Comparison of ENCODE assay signal across 1 cellular context in the genomic region with DNA sequence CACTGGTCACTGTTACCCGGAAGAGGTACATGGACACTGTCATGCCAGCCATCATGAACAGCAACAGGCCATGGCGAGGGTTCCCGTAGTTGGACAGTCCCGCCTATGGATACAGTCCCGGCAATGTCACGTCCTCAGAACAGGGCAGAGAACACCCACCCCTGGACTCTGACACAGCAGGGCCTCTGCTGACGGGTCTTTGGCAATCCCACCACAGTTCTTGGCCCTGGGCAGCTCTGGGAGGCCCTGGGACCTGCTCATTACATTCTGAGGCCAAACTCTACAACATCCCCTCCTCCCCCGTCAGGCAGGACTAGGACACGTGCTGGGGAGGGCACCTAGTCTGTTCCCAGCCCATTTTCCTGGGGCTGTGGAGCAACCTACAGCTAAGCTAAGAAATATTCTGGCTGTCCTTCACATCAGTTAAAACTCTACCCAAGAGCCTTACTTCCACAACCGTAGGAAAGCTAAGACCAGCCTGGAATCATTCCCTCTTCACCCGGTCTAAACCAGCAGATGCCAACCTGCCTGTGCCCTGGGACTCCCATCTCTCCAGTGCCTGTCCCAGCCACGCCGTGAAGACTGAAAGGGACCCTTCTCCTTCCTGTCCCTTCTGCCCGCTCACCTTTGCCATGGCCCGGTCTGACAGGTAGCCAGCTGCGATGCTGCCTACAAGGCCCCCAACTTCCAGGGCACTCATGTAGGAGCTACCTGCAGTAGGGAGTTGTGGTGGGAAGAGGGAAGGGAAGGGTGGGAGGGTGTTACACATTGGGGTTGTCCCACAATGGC.
TF ChIP-seq lines count a peak whose summit lies in the region.

No MANE protein-coding gene starts in this region.

TF ChIP-seq in WTC11, 78 proteins besides CTCF, POLR2A, EP300 and RAD21:
- no peak for TF ChIP-seq CREB1 (CRISPR knock-in tag; IDR thresholded peaks at IDR 0.05)
